Comparison of ENCODE assay signal across 12 cellular contexts in the genomic region with DNA sequence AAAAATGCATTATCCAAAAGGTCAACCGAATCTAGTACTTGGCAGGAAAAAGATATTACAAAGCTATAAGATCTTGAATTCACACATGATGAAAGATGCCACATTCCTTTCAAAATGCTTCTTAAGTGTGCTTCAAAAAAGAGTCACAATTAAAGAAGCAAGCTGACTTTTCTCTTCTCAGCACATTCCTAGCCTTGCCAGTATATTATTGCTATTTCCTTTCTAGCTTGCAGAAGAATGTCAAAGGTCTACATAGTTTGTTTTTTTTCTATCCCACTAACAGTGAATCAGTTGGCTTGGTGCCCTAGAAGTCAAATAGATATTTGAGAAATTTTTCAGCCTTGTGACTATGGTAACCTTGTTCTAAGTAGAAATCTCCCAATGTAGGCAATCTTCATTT. TPM values are rescaled to one million over a fixed set of nuclear protein-coding genes. Genes with fewer than 3 reads are reported as not detected.
DNase-seq lines count a peak whose midpoint lies in the region; ATAC-seq and TF ChIP-seq lines count a peak whose summit lies in the region.
"Had no signal": no experiment of that assay in that cellular context is flagged by ENCODE, and none has a peak within 500 bp of the region (broad histone marks: within the 10 kb centered on the region; RNA-seq: fewer than 3 reads in every experiment).

No MANE protein-coding gene starts in this region.

- no peaks in the 10 kb centered on the region for H3K36me3 ChIP-seq in A673 (ENCODE audit: insufficient read depth, low read length, poor library complexity, severe bottlenecking)
- peaks cover 0 to 3% of the 10 kb centered on the region in 2 experiments for H3K36me3 ChIP-seq in mesenchymal stem cell (ENCODE audit: control insufficient read depth in 1 of 2, insufficient read depth in 2 of 2, low read depth in 1 of 2, low read length in 2 of 2)
- H3K36me3 ChIP-seq: BLaER1 treated with 17β-estradiol and CSF1 and Interleukin-3, amounts not matched to agents 10 nM and 100 nM; cardiac muscle cell had no signal

- H3K79me1 ChIP-seq in mesenchymal stem cell (replicated peaks; ENCODE audit: low read length, poor library complexity, severe bottlenecking), result no peaks in the 10 kb centered on the region

- 0% methylated on average over 1 of the region's 1 CpG for WGBS in mesenchymal stem cell

- H4K91ac ChIP-seq in mesenchymal stem cell (ENCODE audit: low read length), result no peak overlapping the region

- peak overlapping the region; percentile 79 for H3K9ac ChIP-seq in mesenchymal stem cell (ENCODE audit: low read length)
- H3K9ac ChIP-seq: BLaER1 treated with 17β-estradiol and CSF1 and Interleukin-3, amounts not matched to agents 10 nM and 100 nM had no signal

- intact Hi-C loops in A673 (cut with micrococcal nuclease; ENCODE audit: unreplicated experiment), result no loop called here

- no peak overlapping the region for H3K4me2 ChIP-seq in mesenchymal stem cell (ENCODE audit: low read length, poor library complexity, severe bottlenecking)
- H3K4me2 ChIP-seq: BLaER1 treated with 17β-estradiol and CSF1 and Interleukin-3, amounts not matched to agents 10 nM and 100 nM had no signal

- H3K4me3 ChIP-seq in A673 (ENCODE audit: low read depth, low read length, poor library complexity, severe bottlenecking), result no peak overlapping the region
- H3K4me3 ChIP-seq in cardiac fibroblast (replicated peaks in 1 of 2; ENCODE audit: low read depth in 2 of 2, low read length in 2 of 2), result no peak overlapping the region
- H3K4me3 ChIP-seq in mesenchymal stem cell (ENCODE audit: insufficient read depth in 1 of 2, low read depth in 1 of 2, low read length in 2 of 2), result peak overlapping the region in 1 of 2 experiments; percentile 38
- H3K4me3 ChIP-seq: BLaER1 treated with 17β-estradiol and CSF1 and Interleukin-3, amounts not matched to agents 10 nM and 100 nM; cardiac muscle cell; K562 had no signal

- BruUV-seq in A673 (replicated peaks; lab: Mats Ljungman, UMichigan), result no TSS peak

- CTCF ChIA-PET in A673 (lab: Charles Lee), result no interaction called here

- ATAC-seq in HG02642 (IDR thresholded peaks at IDR 0.05; ENCODE audit: poor library complexity, unreplicated experiment), result no peak
- ATAC-seq: K562 had no signal

- no peak overlapping the region for H2BK120ac ChIP-seq in mesenchymal stem cell (ENCODE audit: low read depth, low read length)

- H3K14ac ChIP-seq in mesenchymal stem cell (ENCODE audit: low read length in 2 of 2), result no peak overlapping the region

- DNase-seq in A673 (ENCODE audit: low spot score) (peak; percentile 89), HT1080 (ENCODE audit: low read depth) (peak; percentile 90), cardiac fibroblast (ENCODE audit: low read depth in 2 of 2) (peak; percentile 94 to 95), mesenchymal stem cell (peak; percentile 80), cortex of kidney (lab: John Stamatoyannopoulos, UW) (no peak), NCI-H2029 treated with DMSO at 0.1 percent for 48 hours (lab: John Stamatoyannopoulos, UW) (no peak), NCI-H82 treated with DMSO at 0.1 percent for 48 hours (lab: John Stamatoyannopoulos, UW; ENCODE audit: unreplicated experiment) (no peak)
- DNase-seq: nucleus accumbens had no signal

- H3K4me1 ChIP-seq in A673 (ENCODE audit: insufficient read depth, low read length, poor library complexity, severe bottlenecking) (peaks cover 66% of the 10 kb centered on the region), mesenchymal stem cell (ENCODE audit: control insufficient read depth, insufficient read depth, low read depth, low read length) (peaks cover 11% of the 10 kb centered on the region)
- H3K4me1 ChIP-seq: BLaER1 treated with 17β-estradiol and CSF1 and Interleukin-3, amounts not matched to agents 10 nM and 100 nM had no signal

- H2BK5ac ChIP-seq in mesenchymal stem cell (ENCODE audit: low read depth, low read length, poor library complexity, severe bottlenecking), result no peak overlapping the region

- no peaks in the 10 kb centered on the region for H3K9me3 ChIP-seq in A673 (ENCODE audit: low read depth, low read length, poor library complexity, severe bottlenecking)
- no peaks in the 10 kb centered on the region for H3K9me3 ChIP-seq in mesenchymal stem cell (ENCODE audit: control insufficient read depth, low read length)
- H3K9me3 ChIP-seq: BLaER1 treated with 17β-estradiol and CSF1 and Interleukin-3, amounts not matched to agents 10 nM and 100 nM had no signal

- H2AK5ac ChIP-seq in mesenchymal stem cell (ENCODE audit: low read length, severe bottlenecking), result no peak overlapping the region

- no peak overlapping the region for H3K4ac ChIP-seq in mesenchymal stem cell (ENCODE audit: low read depth in 1 of 2, low read length in 2 of 2)

- TF ChIP-seq CTCF in A673 (conservative IDR thresholded peaks at IDR 0.05; ENCODE audit: low read depth, low read length) (no peak), cardiac fibroblast (IDR thresholded peaks at IDR 0.05; ENCODE audit: low read depth, low read length) (no peak)

- H2BK12ac ChIP-seq in mesenchymal stem cell (ENCODE audit: low read length in 2 of 2), result no peak overlapping the region

- H3K27me3 ChIP-seq in A673 (replicated peaks; ENCODE audit: insufficient read depth, low read depth, low read length, poor library complexity) (no peaks in the 10 kb centered on the region), mesenchymal stem cell (ENCODE audit: control insufficient read depth in 1 of 2, insufficient read depth in 1 of 2, low read length in 2 of 2) (no peaks in the 10 kb centered on the region)
- H3K27me3 ChIP-seq: BLaER1 treated with 17β-estradiol and CSF1 and Interleukin-3, amounts not matched to agents 10 nM and 100 nM; cardiac muscle cell had no signal

- POLR2A ChIA-PET in A673 (lab: Charles Lee; ENCODE audit: low non-redundant PET), result interaction anchor here (0.9 kb wide), 1 partner anchor 22 kb away, joined by 5 read pairs; no protein-coding TSS in a partner anchor

- no peak overlapping the region for H2AFZ ChIP-seq in mesenchymal stem cell (ENCODE audit: low read depth, low read length)

- H4K8ac ChIP-seq in mesenchymal stem cell (ENCODE audit: low read length), result no peak overlapping the region

- H3K18ac ChIP-seq in mesenchymal stem cell (ENCODE audit: low read depth in 1 of 2, low read length in 2 of 2), result no peak overlapping the region

- H3K27ac ChIP-seq in A673 (ENCODE audit: low read depth, low read length, poor library complexity, severe bottlenecking) (peak overlapping the region; percentile 94), mesenchymal stem cell (ENCODE audit: low read length, poor library complexity, severe bottlenecking) (no peak overlapping the region)
- H3K27ac ChIP-seq: BLaER1 treated with 17β-estradiol and CSF1 and Interleukin-3, amounts not matched to agents 10 nM and 100 nM; cardiac muscle cell had no signal

- no peak overlapping the region for H2BK15ac ChIP-seq in mesenchymal stem cell (ENCODE audit: low read depth, poor library complexity, severe bottlenecking)

- no peak overlapping the region for H3K23ac ChIP-seq in mesenchymal stem cell (ENCODE audit: low read length in 2 of 2)

RNA-seq across cellular contexts. Expression of gene GUCY1A2, which starts 56.8 kb away (rescaled TPM):
- total RNA-seq in A673 (2021), result 5.3 and 5.4 TPM in 2 replicates
- total RNA-seq in HT1080 (2014; rRNA removed; shearing (Covaris generic)), result 0.27 and 0.84 TPM in 2 replicates
- 0.14 and 0.16 TPM in 2 replicates for polyA plus RNA-seq in HT1080 (2015; cell fraction: cytosol; rRNA removed)
- polyA plus RNA-seq in HT1080 (2015; cell fraction: nucleus; rRNA removed), result 0.23 and 0.35 TPM in 2 replicates
- polyA plus RNA-seq in mesenchymal stem cell (2013, experiment 1 of 2), result 1.2 TPM
- polyA plus RNA-seq in mesenchymal stem cell (2013, experiment 2 of 2), result 1.4 TPM

Comparison
In these comparisons a context has a peak if more than half of its experiments do, and no peak if none do; other contexts are left out.
1. DNase-seq: peak in A673 (single experiment), HT1080 (single experiment), cardiac fibroblast (2 of 2) and mesenchymal stem cell (single experiment); none in cortex of kidney (single experiment), NCI-H2029 treated with DMSO at 0.1 percent for 48 hours (single experiment) and NCI-H82 treated with DMSO at 0.1 percent for 48 hours (single experiment).